ENCODE assay signal across 22 cellular contexts in genomic region chr10:112124859-112125258, GRCh38. TPM values are rescaled to one million over a fixed set of nuclear protein-coding genes. Genes with fewer than 3 reads are reported as not detected.
DNase-seq lines count a peak whose midpoint lies in the region; ATAC-seq and TF ChIP-seq lines count a peak whose summit lies in the region.
"Had no signal": no experiment of that assay in that cellular context is flagged by ENCODE, and none has a peak within 500 bp of the region (broad histone marks: within the 10 kb centered on the region; RNA-seq: fewer than 3 reads in every experiment).

No MANE protein-coding gene starts in this region.

- H3K4me2 ChIP-seq in hepatocyte = no peak overlapping the region
- H3K4me2 ChIP-seq: A549; BLaER1 treated with 17β-estradiol and CSF1 and Interleukin-3, amounts not matched to agents 10 nM and 100 nM; GM23338 had no signal

- H3K27me3 ChIP-seq in hepatocyte (no peaks in the 10 kb centered on the region), liver (ENCODE audit: control insufficient read depth in 4 of 4, insufficient read depth in 4 of 4, low read length in 3 of 4) (no peaks in the 10 kb centered on the region)
- H3K27me3 ChIP-seq: BE2C; BLaER1 treated with 17β-estradiol and CSF1 and Interleukin-3, amounts not matched to agents 10 nM and 100 nM had no signal

- H3K4me1 Mint-ChIP-seq in activated T-cell treated with anti-CD3 and anti-CD28 coated beads, Interleukin-2, amount 50 U/mL, for 24 hours (ENCODE audit: low read depth) = no peaks in the 10 kb centered on the region
- H3K4me1 Mint-ChIP-seq: CD14-positive monocyte; CD8-positive, alpha-beta memory T cell had no signal

- no peaks in the 10 kb centered on the region for H3K79me2 ChIP-seq in hepatocyte

- no peak overlapping the region for H3K9ac ChIP-seq in liver (ENCODE audit: low read depth in 1 of 2, low read length in 2 of 2)
- H3K9ac ChIP-seq: BLaER1 treated with 17β-estradiol and CSF1 and Interleukin-3, amounts not matched to agents 10 nM and 100 nM had no signal

- no peaks in the 10 kb centered on the region for H3K4me1 ChIP-seq in hepatocyte (ENCODE audit: insufficient read depth)
- peaks cover 0 to under 1% (median 0%) of the 10 kb centered on the region in 4 donors for H3K4me1 ChIP-seq in liver (ENCODE audit: control insufficient read depth in 4 of 4, insufficient read depth in 4 of 4, low read length in 3 of 4)
- H3K4me1 ChIP-seq: A549; BLaER1 treated with 17β-estradiol and CSF1 and Interleukin-3, amounts not matched to agents 10 nM and 100 nM; HAP-1 had no signal

- peak; percentile 28 for DNase-seq in HuH-7.5 (ENCODE audit: low spot score)
- peak; percentile 24 for DNase-seq in hepatocyte (ENCODE audit: low spot score)
- DNase-seq in mucosa of gallbladder (ENCODE audit: low spot score) = peak; percentile 16
- no peak for DNase-seq in GOT3 (lab: John Stamatoyannopoulos, UW)
- no peak for DNase-seq in superior temporal gyrus (ENCODE audit: extremely low spot score)
- DNase-seq in activated T-cell treated with anti-CD3 and anti-CD28 coated beads, Interleukin-2, amount 50 U/mL, for 24 hours = no peak
- DNase-seq: 8988T; ACHN; AML-193; BE2C; CD4-positive, alpha-beta T cell; CD8-positive, alpha-beta memory T cell; DMS53; DMS79 treated with DMSO at 0.1 percent for 48 hours; HFFc6 had no signal

- TF ChIP-seq RAD21 in liver (IDR thresholded peaks at IDR 0.05) = no peak

- no peaks in the 10 kb centered on the region for H3K36me3 Mint-ChIP-seq in activated T-cell treated with anti-CD3 and anti-CD28 coated beads, Interleukin-2, amount 50 U/mL, for 24 hours (ENCODE audit: low read depth)
- H3K36me3 Mint-ChIP-seq: CD14-positive monocyte; CD8-positive, alpha-beta memory T cell had no signal

- H4K20me1 ChIP-seq in hepatocyte (ENCODE audit: insufficient read depth, poor library complexity, severe bottlenecking) = no peaks in the 10 kb centered on the region
- H4K20me1 ChIP-seq: BLaER1 treated with 17β-estradiol and CSF1 and Interleukin-3, amounts not matched to agents 10 nM and 100 nM had no signal

- no peaks in the 10 kb centered on the region for H3K9me3 Mint-ChIP-seq in activated T-cell treated with anti-CD3 and anti-CD28 coated beads, Interleukin-2, amount 50 U/mL, for 24 hours
- H3K9me3 Mint-ChIP-seq: CD4-positive, alpha-beta T cell; CD8-positive, alpha-beta memory T cell; GM23338; HFFc6 had no signal

- no peaks in the 10 kb centered on the region for H3K9me2 ChIP-seq in hepatocyte (replicated peaks; ENCODE audit: insufficient read depth)

- no peaks in the 10 kb centered on the region for H3K36me3 ChIP-seq in hepatocyte (replicated peaks; ENCODE audit: insufficient read depth, low read depth)
- no peaks in the 10 kb centered on the region for H3K36me3 ChIP-seq in liver (ENCODE audit: control insufficient read depth in 4 of 4, insufficient read depth in 3 of 4, low read depth in 1 of 4, low read length in 3 of 4)
- H3K36me3 ChIP-seq: BE2C; BLaER1 treated with 17β-estradiol and CSF1 and Interleukin-3, amounts not matched to agents 10 nM and 100 nM; HAP-1 had no signal

- H3K4me3 ChIP-seq in hepatocyte (no peak overlapping the region), liver (ENCODE audit: low read depth in 1 of 3, low read length in 3 of 3) (no peak overlapping the region)
- H3K4me3 ChIP-seq: A549; BLaER1 treated with 17β-estradiol and CSF1 and Interleukin-3, amounts not matched to agents 10 nM and 100 nM; GM23338; HAP-1 had no signal

- H3K27ac Mint-ChIP-seq in activated T-cell treated with anti-CD3 and anti-CD28 coated beads, Interleukin-2, amount 50 U/mL, for 24 hours = no peak overlapping the region
- H3K27ac Mint-ChIP-seq: CD14-positive monocyte; CD4-positive, alpha-beta T cell; CD8-positive, alpha-beta memory T cell; GM23338; HFFc6 had no signal

- TF ChIP-seq CTCF in hepatocyte (IDR thresholded peaks at IDR 0.05; ENCODE audit: poor library complexity) (no peak), liver (IDR thresholded peaks at IDR 0.05; ENCODE audit: low read depth, low read length, missing input control) (no peak)

- H3K9me3 ChIP-seq in hepatocyte (ENCODE audit: low read depth) = no peaks in the 10 kb centered on the region
- H3K9me3 ChIP-seq in liver (ENCODE audit: control insufficient read depth in 4 of 4, low read length in 3 of 4) = no peaks in the 10 kb centered on the region
- H3K9me3 ChIP-seq: A549; BE2C; BLaER1 treated with 17β-estradiol and CSF1 and Interleukin-3, amounts not matched to agents 10 nM and 100 nM; HAP-1 had no signal

- 92% methylated on average over 3 of the region's 3 CpGs for WGBS in hepatocyte (ENCODE audit: low lambda C conversion rate, missing lambda C conversion rate)
- 80% methylated on average over 3 of the region's 3 CpGs for WGBS in liver

- H3K27ac ChIP-seq in hepatocyte = no peak overlapping the region
- no peak overlapping the region for H3K27ac ChIP-seq in liver (ENCODE audit: low read depth in 1 of 2, low read length in 2 of 2)
- H3K27ac ChIP-seq: A549; BLaER1 treated with 17β-estradiol and CSF1 and Interleukin-3, amounts not matched to agents 10 nM and 100 nM had no signal

- ATAC-seq in GM21381 (IDR thresholded peaks at IDR 0.05; ENCODE audit: unreplicated experiment) = no peak
- ATAC-seq: A549, GM23338 had no signal

- H2AFZ ChIP-seq in hepatocyte = no peak overlapping the region
- H2AFZ ChIP-seq: GM23338 had no signal

- H3K27me3 Mint-ChIP-seq in activated T-cell treated with anti-CD3 and anti-CD28 coated beads, Interleukin-2, amount 50 U/mL, for 24 hours = peaks cover 5% of the 10 kb centered on the region

- no peak overlapping the region for H3K4me3 Mint-ChIP-seq in activated T-cell treated with anti-CD3 and anti-CD28 coated beads, Interleukin-2, amount 50 U/mL, for 24 hours
- H3K4me3 Mint-ChIP-seq: CD14-positive monocyte; CD4-positive, alpha-beta T cell; CD8-positive, alpha-beta memory T cell; GM23338; HFFc6 had no signal

TF ChIP-seq in liver, 16 proteins besides CTCF, POLR2A, EP300 and RAD21:
- TF ChIP-seq SP1 (IDR thresholded peaks at IDR 0.05) = peak; percentile 42
- peak; percentile 52 to 77 for TF ChIP-seq HNF4A (conservative IDR thresholded peaks at IDR 0.05)
- TF ChIP-seq HNF4G (IDR thresholded peaks at IDR 0.05) = peak; percentile 52
- no peak for TF ChIP-seq ZBTB33 (IDR thresholded peaks at IDR 0.05)
- peak in 1 of 2 donors; percentile 16 for TF ChIP-seq RXRA (IDR thresholded peaks at IDR 0.05)

RNA-seq across cellular contexts. Expression of gene GPAM, which starts 58.7 kb away (rescaled TPM):
- total RNA-seq in hepatocyte (49.2 and 51.9 TPM in 2 replicates), liver (100 to 1,000 TPM; 157 to 214 TPM), mucosa of gallbladder (19.6 TPM)
- polyA plus RNA-seq in hepatocyte (5.6 and 7.8 TPM in 2 replicates), liver (100 to 1,000 TPM in 1 of 2 donors, 10 to 100 TPM in 1; 35.5 to 136 TPM)

Comparison
In these comparisons a context has a peak if more than half of its experiments do, and no peak if none do; other contexts are left out.
1. DNase-seq: peak in HuH-7.5 (single experiment), hepatocyte (single experiment) and mucosa of gallbladder (single experiment); none in GOT3 (single experiment), superior temporal gyrus (single experiment) and activated T-cell treated with anti-CD3 and anti-CD28 coated beads, Interleukin-2, amount 50 U/mL, for 24 hours (single experiment).